ENCODE assay signal across 8 cellular contexts in genomic region chr2:144524190-144524957, GRCh38. TPM values are rescaled to one million over a fixed set of nuclear protein-coding genes. Genes with fewer than 3 reads are reported as not detected.
DNase-seq lines count a peak whose midpoint lies in the region; ATAC-seq, FAIRE-seq and TF ChIP-seq lines count a peak whose summit lies in the region.

No MANE protein-coding gene starts in this region.

- TF ChIP-seq POLR2A in endothelial cell of umbilical vein (IDR thresholded peaks at IDR 0.05; ENCODE audit: low read depth, low read length) (no peak), GM12891 (IDR thresholded peaks at IDR 0.05; ENCODE audit: low read depth, low read length) (no peak)

- BruUV-seq in endothelial cell of umbilical vein (replicated peaks; lab: Mats Ljungman, UMichigan), result no TSS peak

- dilution Hi-C loops in endothelial cell of umbilical vein (cut with MboI; ENCODE audit: extremely low pct_ligation_motif_present, low sequenced_read_pairs), result loop anchor here (25.0 kb wide), 1 partner anchor 162 kb away; no protein-coding TSS in a partner anchor

- no peak for TF ChIP-seq RAD21 in SK-N-SH (IDR thresholded peaks at IDR 0.05; ENCODE audit: low read length)

- H4K20me1 ChIP-seq in SK-N-SH (ENCODE audit: insufficient read depth) (no peaks in the 10 kb centered on the region), endothelial cell of umbilical vein (replicated peaks; ENCODE audit: control insufficient read depth, extremely low read depth, insufficient read depth, low read length) (no peaks in the 10 kb centered on the region)

- no peaks in the 10 kb centered on the region for H3K9me3 ChIP-seq in SK-N-SH
- no peaks in the 10 kb centered on the region for H3K9me3 ChIP-seq in endothelial cell of umbilical vein (replicated peaks; ENCODE audit: control insufficient read depth, insufficient read depth, low read length)
- no peaks in the 10 kb centered on the region for H3K9me3 ChIP-seq in mucosa of descending colon

- H3K4me3 Mint-ChIP-seq in activated CD4-positive, alpha-beta T cell treated with anti-CD3 and anti-CD28 coated beads, Interleukin-2, amount 10 ng/mL, durations not matched to agents 24 days and 14 days, result peak overlapping the region; percentile 85
- H3K4me3 Mint-ChIP-seq in type B pancreatic cell, result peak overlapping the region; percentile 87

- peaks cover 70% of the 10 kb centered on the region for H3K27me3 Mint-ChIP-seq in activated CD4-positive, alpha-beta T cell treated with anti-CD3 and anti-CD28 coated beads, Interleukin-2, amount 10 ng/mL, durations not matched to agents 24 days and 14 days
- H3K27me3 Mint-ChIP-seq in type B pancreatic cell, result peaks cover 71% of the 10 kb centered on the region

- H3K4me2 ChIP-seq in SK-N-SH (peak overlapping the region; percentile 92), endothelial cell of umbilical vein (ENCODE audit: insufficient read depth, low read length) (peak overlapping the region; percentile 32)

- intact Hi-C loops in activated CD4-positive, alpha-beta T cell treated with anti-CD3 and anti-CD28 coated beads, Interleukin-2, amount 10 ng/mL, durations not matched to agents 24 days and 14 days (cut with micrococcal nuclease), result no loop called here
- intact Hi-C loops in endothelial cell of umbilical vein (cut with micrococcal nuclease) (loop anchor here (2.0 to 10.0 kb wide), 5 partner anchors 58 to 682 kb away; no protein-coding TSS in a partner anchor), mucosa of descending colon (cut with DNase I, micrococcal nuclease) (loop anchor here in 1 of 2 donors (10.0 kb wide), 1 partner anchor 1230 kb away; no protein-coding TSS in a partner anchor)

- H3K36me3 Mint-ChIP-seq in activated CD4-positive, alpha-beta T cell treated with anti-CD3 and anti-CD28 coated beads, Interleukin-2, amount 10 ng/mL, durations not matched to agents 24 days and 14 days (ENCODE audit: low read depth), result peaks cover 2% of the 10 kb centered on the region
- H3K36me3 Mint-ChIP-seq in type B pancreatic cell, result no peaks in the 10 kb centered on the region

- CTCF ChIA-PET in SK-N-SH (lab: Yijun Ruan, JAX) (interaction anchor here (0.6 to 1.2 kb wide), 3 partner anchors 58 to 798 kb away, joined by 3 read pairs; no protein-coding TSS in a partner anchor), endothelial cell of umbilical vein (lab: Charles Lee) (interaction anchor here (0.7 to 1.6 kb wide), 3 partner anchors 97 to 1228 kb away, joined by 3 to 5 read pairs (median 4); no protein-coding TSS in a partner anchor)

- no peak overlapping the region for H3K27ac Mint-ChIP-seq in activated CD4-positive, alpha-beta T cell treated with anti-CD3 and anti-CD28 coated beads, Interleukin-2, amount 10 ng/mL, durations not matched to agents 24 days and 14 days
- H3K27ac Mint-ChIP-seq in type B pancreatic cell, result no peak overlapping the region

- H3K9me1 ChIP-seq in endothelial cell of umbilical vein (replicated peaks; ENCODE audit: control insufficient read depth, extremely low read depth, insufficient read depth, low read length), result no peaks in the 10 kb centered on the region

- WGBS in SK-N-SH (ENCODE audit: low lambda C conversion rate), result 8% methylated on average over 43 of the region's 54 CpGs

- peak overlapping the region; percentile 66; the same call in 1 of the 2 replicates for H3K9ac ChIP-seq in SK-N-SH
- peak overlapping the region; percentile 79 for H3K9ac ChIP-seq in endothelial cell of umbilical vein (replicated peaks; ENCODE audit: extremely low read depth, insufficient read depth, low read length)

- H3K27me3 ChIP-seq in SK-N-SH (ENCODE audit: insufficient read depth) (no peaks in the 10 kb centered on the region), endothelial cell of umbilical vein (ENCODE audit: control insufficient read depth in 2 of 2, insufficient read depth in 2 of 2, low read length in 2 of 2) (no peaks in the 10 kb centered on the region)

- peak overlapping the region; percentile 67 to 70 for H3K4me3 ChIP-seq in SK-N-SH (ENCODE audit: low read depth in 2 of 2, low read length in 1 of 2)
- peak overlapping the region; percentile 45 to 91 (median 89) for H3K4me3 ChIP-seq in endothelial cell of umbilical vein (replicated peaks in 1 of 3; ENCODE audit: insufficient read depth in 1 of 3, low read depth in 1 of 3, low read length in 3 of 3)
- H3K4me3 ChIP-seq in mucosa of descending colon, result no peak overlapping the region

- TF ChIP-seq EP300 in SK-N-SH (IDR thresholded peaks at IDR 0.05; ENCODE audit: borderline replicate concordance in 1 of 2, low read depth in 1 of 2, low read length in 1 of 2), result no peak

- TF ChIP-seq CTCF in SK-N-SH (IDR thresholded peaks at IDR 0.05), result no peak
- no peak for TF ChIP-seq CTCF in endothelial cell of umbilical vein (IDR thresholded peaks at IDR 0.05; ENCODE audit: extremely low read depth in 1 of 2, insufficient read depth in 1 of 2, low read depth in 1 of 2, low read length in 2 of 2)
- no peak for TF ChIP-seq CTCF in mucosa of descending colon (IDR thresholded peaks at IDR 0.05)
- TF ChIP-seq CTCF in type B pancreatic cell (conservative IDR thresholded peaks at IDR 0.05), result peak; percentile 39

- POLR2A ChIA-PET in SK-N-SH (lab: Yijun Ruan, JAX), result interaction anchor here (0.6 to 1.2 kb wide), 4 partner anchors 164 to 1228 kb away, joined by 3 to 5 read pairs (median 4); no protein-coding TSS in a partner anchor
- POLR2A ChIA-PET in endothelial cell of umbilical vein (lab: Charles Lee), result interaction anchor here (0.7 kb wide), 1 partner anchor 10 kb away, joined by 3 read pairs; no protein-coding TSS in a partner anchor

- peaks cover 15 to 17% of the 10 kb centered on the region in 2 experiments; a peak in 3 of 4 replicates for H3K4me1 ChIP-seq in SK-N-SH (ENCODE audit: control insufficient read depth in 1 of 2, insufficient read depth in 2 of 2, low read depth in 1 of 2, low read length in 1 of 2)
- peaks cover 30% of the 10 kb centered on the region for H3K4me1 ChIP-seq in endothelial cell of umbilical vein (ENCODE audit: control insufficient read depth, extremely low read depth, insufficient read depth, low read length)
- H3K4me1 ChIP-seq in mucosa of descending colon (ENCODE audit: low read depth), result no peaks in the 10 kb centered on the region

- FAIRE-seq in endothelial cell of umbilical vein (lab: Jason Lieb, UNC), result no peak
- no peak for FAIRE-seq in GM12891 (lab: Jason Lieb, UNC)

- H3K4me1 Mint-ChIP-seq in activated CD4-positive, alpha-beta T cell treated with anti-CD3 and anti-CD28 coated beads, Interleukin-2, amount 10 ng/mL, durations not matched to agents 24 days and 14 days, result peaks cover 14% of the 10 kb centered on the region
- H3K4me1 Mint-ChIP-seq in type B pancreatic cell (ENCODE audit: unreplicated experiment), result peaks cover 22% of the 10 kb centered on the region

- H3K27ac ChIP-seq in SK-N-SH (ENCODE audit: low read depth in 2 of 2, low read length in 1 of 2) (peak overlapping the region; percentile 77 to 87), endothelial cell of umbilical vein (ENCODE audit: insufficient read depth, low read depth, low read length) (no peak overlapping the region)

- H2AFZ ChIP-seq in SK-N-SH (ENCODE audit: low read depth), result peak overlapping the region; percentile 93
- H2AFZ ChIP-seq in endothelial cell of umbilical vein (ENCODE audit: low read depth, low read length), result peak overlapping the region; percentile 99

- peak; percentile 71 for DNase-seq in activated CD4-positive, alpha-beta T cell treated with anti-CD3 and anti-CD28 coated beads, Interleukin-2, amount 10 ng/mL, durations not matched to agents 24 days and 14 days
- no peak for DNase-seq in activated CD4-positive, alpha-beta T cell treated with anti-CD3 and anti-CD28 coated beads for 1 hour
- DNase-seq in SK-N-SH (peak; percentile 88), endothelial cell of umbilical vein (ENCODE audit: low read depth, low spot score) (no peak), mucosa of descending colon (peak in 2 of 3 donors; percentile 46 to 65), type B pancreatic cell (ENCODE audit: extremely low spot score, unreplicated experiment) (no peak), GM12891 (ENCODE audit: insufficient read length, low spot score) (no peak)

- no peaks in the 10 kb centered on the region for H3K9me3 Mint-ChIP-seq in activated CD4-positive, alpha-beta T cell treated with anti-CD3 and anti-CD28 coated beads, Interleukin-2, amount 10 ng/mL, durations not matched to agents 24 days and 14 days
- no peaks in the 10 kb centered on the region for H3K9me3 Mint-ChIP-seq in type B pancreatic cell

- ATAC-seq in mucosa of descending colon (peak; percentile 44), HG02840 (IDR thresholded peaks at IDR 0.05; ENCODE audit: low FRiP score, unreplicated experiment) (no peak)

- H3F3A ChIP-seq in SK-N-SH (replicated peaks; ENCODE audit: insufficient read depth), result peaks cover 22% of the 10 kb centered on the region

- peaks cover 4% of the 10 kb centered on the region for H3K79me2 ChIP-seq in SK-N-SH (ENCODE audit: insufficient read depth)
- peaks cover 4% of the 10 kb centered on the region for H3K79me2 ChIP-seq in endothelial cell of umbilical vein (ENCODE audit: control insufficient read depth, insufficient read depth, low read length)

- no peaks in the 10 kb centered on the region for H3K9me2 ChIP-seq in SK-N-SH

- no peaks in the 10 kb centered on the region for H3K36me3 ChIP-seq in SK-N-SH (replicated peaks in 1 of 2; ENCODE audit: control insufficient read depth in 1 of 2, insufficient read depth in 2 of 2, low read length in 1 of 2)
- H3K36me3 ChIP-seq in endothelial cell of umbilical vein (ENCODE audit: control insufficient read depth in 2 of 2, extremely low read depth in 1 of 2, insufficient read depth in 2 of 2, low read length in 2 of 2), result no peaks in the 10 kb centered on the region
- H3K36me3 ChIP-seq in mucosa of descending colon (ENCODE audit: low read depth), result no peaks in the 10 kb centered on the region

TF ChIP-seq in GM12891, 5 proteins besides CTCF, POLR2A, EP300 and RAD21 (continues in another document):
- no peak for TF ChIP-seq POLR2AphosphoS5 (IDR thresholded peaks at IDR 0.05; ENCODE audit: low read depth, low read length)

RNA-seq across cellular contexts. Expression of gene ZEB2, which starts 4.5 kb away (rescaled TPM):
- total RNA-seq in activated CD4-positive, alpha-beta T cell treated with anti-CD3 and anti-CD28 coated beads, Interleukin-2, amount 10 ng/mL, durations not matched to agents 24 days and 14 days, result 15.2 and 15.8 TPM in 2 replicates
- polyA plus RNA-seq in SK-N-SH (2012; rRNA removed) (16.3 and 20.5 TPM in 2 replicates), endothelial cell of umbilical vein (14.3 and 17.9 TPM in 2 replicates)
- polyA plus RNA-seq in SK-N-SH (2012; cell fraction: cytosol; rRNA removed), result 16.9 and 17.6 TPM in 2 replicates
- polyA plus RNA-seq in SK-N-SH (2012; cell fraction: nucleus; rRNA removed), result 24.6 and 25.9 TPM in 2 replicates
- total RNA-seq in endothelial cell of umbilical vein (44.5 and 49.6 TPM in 2 replicates), mucosa of descending colon (10 to 100 TPM; 19.0 to 80.1 (median 48.6) TPM), type B pancreatic cell (ENCODE audit: low replicate concordance) (8.3 and 88.5 TPM in 2 replicates)
- 18.9 and 19.3 TPM in 2 replicates for polyA plus RNA-seq in endothelial cell of umbilical vein (2011; cell fraction: cytosol; rRNA removed)
- 55.3 and 66.1 TPM in 2 replicates for polyA plus RNA-seq in endothelial cell of umbilical vein (2011; cell fraction: nucleus; rRNA removed)
- polyA plus RNA-seq in endothelial cell of umbilical vein (2012), result 23.0 and 23.7 TPM in 2 replicates
- 88.6 and 114 TPM in 2 replicates for polyA minus RNA-seq in endothelial cell of umbilical vein
- polyA minus RNA-seq in endothelial cell of umbilical vein (2011; cell fraction: cytosol; rRNA and poly(A)+ RNA removed), result 3.0 TPM
- 218 and 259 TPM in 2 replicates for polyA minus RNA-seq in endothelial cell of umbilical vein (2011; cell fraction: nucleus; rRNA and poly(A)+ RNA removed)
- 1.3 TPM for polyA plus RNA-seq in GM12891 (2012; ENCODE audit: low read depth, missing spikeins)

Comparison
In these comparisons a context has a peak if more than half of its experiments do, and no peak if none do; other contexts are left out.
1. DNase-seq: peak in activated CD4-positive, alpha-beta T cell treated with anti-CD3 and anti-CD28 coated beads, Interleukin-2, amount 10 ng/mL, durations not matched to agents 24 days and 14 days (single experiment), SK-N-SH (single experiment) and mucosa of descending colon (2 of 3); none in activated CD4-positive, alpha-beta T cell treated with anti-CD3 and anti-CD28 coated beads for 1 hour (single experiment), endothelial cell of umbilical vein (single experiment), type B pancreatic cell (single experiment) and GM12891 (single experiment).